ENCODE assay signal across 18 cellular contexts in the genomic region with DNA sequence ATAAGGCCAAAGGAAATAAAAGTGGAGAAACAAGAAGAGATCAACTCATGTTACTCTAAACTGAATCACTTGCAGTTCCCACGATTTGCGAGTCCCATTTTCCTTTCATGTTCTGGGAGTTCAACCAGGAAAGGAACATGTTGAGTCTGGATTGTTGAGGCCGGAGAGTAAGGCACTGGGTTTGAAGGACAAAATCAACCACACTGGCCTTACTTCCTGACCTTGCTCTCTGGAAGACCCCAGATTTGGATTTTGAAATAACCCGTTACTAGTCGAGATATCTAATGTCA.
DNase-seq lines count a peak whose midpoint lies in the region; ATAC-seq and TF ChIP-seq lines count a peak whose summit lies in the region.
"Had no signal": no experiment of that assay in that cellular context is flagged by ENCODE, and none has a peak within 500 bp of the region (broad histone marks: within the 10 kb centered on the region; RNA-seq: fewer than 3 reads in every experiment).

No MANE protein-coding gene starts in this region.

- no peaks in the 10 kb centered on the region for H3K9me3 ChIP-seq in GM23248 (ENCODE audit: low read depth)
- H3K9me3 ChIP-seq in right cardiac atrium (ENCODE audit: control insufficient read depth, low read length), result no peaks in the 10 kb centered on the region
- no peaks in the 10 kb centered on the region for H3K9me3 ChIP-seq in subcutaneous abdominal adipose tissue (ENCODE audit: control insufficient read depth in 5 of 5, low read length in 5 of 5)

- H3K4me1 ChIP-seq in GM23248 (ENCODE audit: insufficient read depth) (peaks cover 18% of the 10 kb centered on the region), right cardiac atrium (ENCODE audit: control insufficient read depth, insufficient read depth, low read length) (peaks cover 4% of the 10 kb centered on the region), subcutaneous abdominal adipose tissue (ENCODE audit: control insufficient read depth in 5 of 5, insufficient read depth in 5 of 5, low read length in 5 of 5) (peaks cover 2 to 54% (median 45%) of the 10 kb centered on the region in 5 donors)

- in situ Hi-C loops in GM23248 (cut with MboI), result no loop called here

- no peak overlapping the region for H3K4me2 ChIP-seq in GM23248 (ENCODE audit: unreplicated experiment)
- H3K4me2 ChIP-seq: neural progenitor cell had no signal

- DNase-seq in GM23248 (peak; percentile 5), dorsolateral prefrontal cortex (no peak), right cardiac atrium (no peak), NCI-H510A treated with DMSO at 0.1 percent for 48 hours (lab: John Stamatoyannopoulos, UW) (no peak), NCI-H1436 treated with DMSO at 0.1 percent for 48 hours (lab: John Stamatoyannopoulos, UW) (no peak), NCI-H345 treated with DMSO at 0.1 percent for 48 hours (lab: John Stamatoyannopoulos, UW; ENCODE audit: unreplicated experiment) (no peak), SKM-1 treated with dmso at 0.1 percent for 144 hours (lab: John Stamatoyannopoulos, UW; ENCODE audit: unreplicated experiment) (no peak)
- DNase-seq: ACHN; activated CD4-positive, CD25-positive, alpha-beta regulatory T cell; activated CD8-positive, alpha-beta memory T cell treated with anti-CD3 and anti-CD28 coated beads for 24 hours; activated naive CD8-positive, alpha-beta T cell treated with anti-CD3 and anti-CD28 coated beads for 36 hours; effector memory CD8-positive, alpha-beta T cell; kidney; NCI-H1436; NCI-H748 treated with DMSO at 0.1 percent for 48 hours; stimulated activated naive CD8-positive, alpha-beta T cell treated with anti-CD3 and anti-CD28 coated beads, Interleukin-15, amount 100 ng/mL, for 72 hours had no signal

- no peak overlapping the region for H2AFZ ChIP-seq in GM23248
- H2AFZ ChIP-seq: neural progenitor cell had no signal

- H3K36me3 ChIP-seq in GM23248 (ENCODE audit: low read depth), result no peaks in the 10 kb centered on the region
- no peaks in the 10 kb centered on the region for H3K36me3 ChIP-seq in subcutaneous abdominal adipose tissue (ENCODE audit: control insufficient read depth in 5 of 5, insufficient read depth in 5 of 5, low read length in 5 of 5)
- H3K36me3 ChIP-seq: neural progenitor cell had no signal

- H3K27ac ChIP-seq in GM23248, result no peak overlapping the region
- H3K27ac ChIP-seq in dorsolateral prefrontal cortex, result peak overlapping the region in 51 of 59 donors; percentile 2 to 81 (median 56)
- H3K27ac ChIP-seq in right cardiac atrium (ENCODE audit: low read length), result peak overlapping the region; percentile 11
- H3K27ac ChIP-seq in subcutaneous abdominal adipose tissue (ENCODE audit: low read depth, low read length), result peak overlapping the region; percentile 7
- H3K27ac ChIP-seq: neural progenitor cell had no signal

- TF ChIP-seq CTCF in dorsolateral prefrontal cortex (IDR thresholded peaks at IDR 0.05 in 54 of 56, conservative IDR thresholded peaks at IDR 0.05 in 2 of 56; ENCODE audit: low read depth in 1 of 56, partially characterized antibody in 56 of 56), result no peak

- H3K79me2 ChIP-seq in GM23248 (ENCODE audit: insufficient read depth), result no peaks in the 10 kb centered on the region

- 19 to 20% methylated on average over 5 of the region's 5 CpGs for WGBS in GM23248 (ENCODE audit: low coverage in 1 of 2, low lambda C conversion rate in 2 of 2, missing lambda C conversion rate in 2 of 2), 2 experiments
- WGBS in right cardiac atrium, result 42% methylated on average over 5 of the region's 5 CpGs

- H3K4me3 ChIP-seq in GM23248 (no peak overlapping the region), dorsolateral prefrontal cortex (no peak overlapping the region), right cardiac atrium (ENCODE audit: low read length) (no peak overlapping the region), subcutaneous abdominal adipose tissue (ENCODE audit: low read depth in 1 of 5, low read length in 5 of 5) (no peak overlapping the region)
- H3K4me3 ChIP-seq: neural progenitor cell had no signal

- peak; percentile 54 to 78 for ATAC-seq in right cardiac atrium
- ATAC-seq: effector memory CD8-positive, alpha-beta T cell; stimulated activated naive CD8-positive, alpha-beta T cell treated with anti-CD3 and anti-CD28 coated beads, Interleukin-15, amount 100 ng/mL, for 72 hours had no signal

- intact Hi-C loops in dorsolateral prefrontal cortex (cut with DNase I) (loop anchor here in 1 of 2 donors (10.0 kb wide), 1 partner anchor 237 kb away; no protein-coding TSS in a partner anchor), right cardiac atrium (cut with DNase I) (no loop called here)

- no peaks in the 10 kb centered on the region for H3K9me2 ChIP-seq in GM23248 (ENCODE audit: insufficient read depth)

- H4K20me1 ChIP-seq in GM23248 (ENCODE audit: insufficient read depth), result no peaks in the 10 kb centered on the region

- no peaks in the 10 kb centered on the region for H3F3A ChIP-seq in GM23248 (ENCODE audit: insufficient read depth)

- H3K27me3 ChIP-seq in GM23248 (replicated peaks; ENCODE audit: insufficient read depth), result no peaks in the 10 kb centered on the region
- H3K27me3 ChIP-seq in dorsolateral prefrontal cortex, result no peaks in the 10 kb centered on the region
- H3K27me3 ChIP-seq in right cardiac atrium (ENCODE audit: control insufficient read depth, insufficient read depth), result no peaks in the 10 kb centered on the region
- no peaks in the 10 kb centered on the region for H3K27me3 ChIP-seq in subcutaneous abdominal adipose tissue (ENCODE audit: control insufficient read depth in 5 of 5, insufficient read depth in 4 of 5, low read length in 5 of 5)
- H3K27me3 ChIP-seq: neural progenitor cell had no signal

- H3K9ac ChIP-seq in GM23248 (no peak overlapping the region), subcutaneous abdominal adipose tissue (ENCODE audit: low read length in 5 of 5) (no peak overlapping the region)
- H3K9ac ChIP-seq: neural progenitor cell had no signal
